Comparison of ENCODE assay signal across 40 cellular contexts in genomic region chr5:165723931-165724330, GRCh38.
"Had no signal": no experiment of that assay in that cellular context is flagged by ENCODE, and none has a peak within 500 bp of the region (broad histone marks: within the 10 kb centered on the region; RNA-seq: fewer than 3 reads in every experiment).

No MANE protein-coding gene starts in this region.

- FAIRE-seq: astrocyte, TTC549 had no signal

- H3K36me3 Mint-ChIP-seq: activated CD4-positive, alpha-beta memory T cell treated with anti-CD3 and anti-CD28 coated beads for 36 hours; activated naive CD4-positive, alpha-beta T cell treated with anti-CD3 and anti-CD28 coated beads, Interleukin-2, amount 50 U/mL, for 72 hours; activated naive CD8-positive, alpha-beta T cell treated with anti-CD3 and anti-CD28 coated beads for 36 hours had no signal

- H3K4me3 ChIP-seq: adrenal gland, body of pancreas, breast epithelium, cardiac muscle cell had no signal

- ATAC-seq: activated CD8-positive, alpha-beta T cell treated with anti-CD3 and anti-CD28 coated beads for 36 hours; activated naive CD4-positive, alpha-beta T cell treated with anti-CD3 and anti-CD28 coated beads, Interleukin-2, amount 50 U/mL, for 72 hours; activated T-cell treated with anti-CD3 and anti-CD28 coated beads, Interleukin-2, amount 50 U/mL, for 4 hours; activated T-cell treated with anti-CD3 and anti-CD28 coated beads, Interleukin-2, amount 50 U/mL, for 72 hours; activated T-helper 17 cell treated with anti-CD3 and anti-CD28 coated beads, Interleukin-2, amount 50 U/mL, for 72 hours; body of pancreas had no signal

- H3K9me3 Mint-ChIP-seq: activated naive CD4-positive, alpha-beta T cell treated with anti-CD3 and anti-CD28 coated beads for 36 hours had no signal

- H3K4me1 Mint-ChIP-seq: activated B cell treated with CpG ODN at 0.5 μM for 24 hours; activated CD4-positive, alpha-beta T cell treated with anti-CD3 and anti-CD28 coated beads, Interleukin-2, amount 10 ng/mL, durations not matched to agents 24 days and 14 days; activated naive CD8-positive, alpha-beta T cell treated with anti-CD3 and anti-CD28 coated beads for 36 hours; activated T-helper 17 cell treated with anti-CD3 and anti-CD28 coated beads, Interleukin-2, amount 50 U/mL, for 72 hours; central memory CD8-positive, alpha-beta T cell had no signal

- H3K36me3 ChIP-seq: adrenal gland, brain microvascular endothelial cell, breast epithelium, cardiac muscle cell had no signal

- H3K27ac ChIP-seq: adrenal gland, body of pancreas, brain microvascular endothelial cell, breast epithelium, cardiac muscle cell, VCaP had no signal

- H3K27ac Mint-ChIP-seq: activated B cell treated with CpG ODN at 0.5 μM for 24 hours; activated CD4-positive, alpha-beta memory T cell treated with anti-CD3 and anti-CD28 coated beads for 36 hours; activated CD4-positive, alpha-beta T cell treated with anti-CD3 and anti-CD28 coated beads, Interleukin-2, amount 10 ng/mL, durations not matched to agents 24 days and 14 days; activated CD8-positive, alpha-beta T cell treated with anti-CD3 and anti-CD28 coated beads for 36 hours; activated naive CD4-positive, alpha-beta T cell treated with anti-CD3 and anti-CD28 coated beads for 36 hours; activated naive CD4-positive, alpha-beta T cell treated with anti-CD3 and anti-CD28 coated beads, Interleukin-2, amount 50 U/mL, for 72 hours; activated naive CD8-positive, alpha-beta T cell treated with anti-CD3 and anti-CD28 coated beads for 36 hours; activated T-cell treated with anti-CD3 and anti-CD28 coated beads, Interleukin-2, amount 50 U/mL, for 72 hours; activated T-helper 1 cell treated with anti-CD3 and anti-CD28 coated beads, Interleukin-12 subunit alpha, Interleukin-12 subunit beta, Interleukin-2, Interleukin-4 antibody, amounts not matched to agents 30 ng/mL and 10 ng/mL and 1 ng/mL, durations not matched to agents 14 hours and 24 hours and 36 hours; activated T-helper 17 cell treated with anti-CD3 and anti-CD28 coated beads, Interleukin-2, amount 50 U/mL, for 72 hours; T-helper 1 cell treated with Interleukin-12 subunit alpha and Interleukin-12 subunit beta and Interleukin-4 antibody, amounts not matched to agents 30 μg/mL and 1 μg/mL, for 36 hours; T-helper 2 cell treated with Interferon-gamma antibody and Interleukin-4, amounts not matched to agents 5 μg/mL and 100 μg/mL, for 36 hours had no signal

- DNase-seq: activated B cell treated with CpG ODN at 0.5 μM for 24 hours; activated CD4-positive, alpha-beta memory T cell treated with anti-CD3 and anti-CD28 coated beads for 36 hours; activated CD4-positive, alpha-beta T cell treated with anti-CD3 and anti-CD28 coated beads for 4 hours; activated CD4-positive, alpha-beta T cell treated with anti-CD3 and anti-CD28 coated beads, Interleukin-2, amount 10 ng/mL, durations not matched to agents 24 days and 14 days; activated CD4-positive, alpha-beta T cell treated with anti-CD3 and anti-CD28 coated beads, Interleukin-2, amount 50 U/mL, for 1 hour; activated CD4-positive, alpha-beta T cell treated with anti-CD3 and anti-CD28 coated beads, Interleukin-2, amount 50 U/mL, for 4 hours; activated CD4-positive, CD25-positive, alpha-beta regulatory T cell treated with anti-CD3 and anti-CD28 coated beads, Interleukin-2, amount 50 U/mL, for 72 hours; activated CD8-positive, alpha-beta memory T cell treated with anti-CD3 and anti-CD28 coated beads, Interleukin-2, amount 50 U/mL, for 4 hours; activated CD8-positive, alpha-beta T cell treated with anti-CD3 and anti-CD28 coated beads for 36 hours; activated effector memory CD4-positive, alpha-beta T cell treated with anti-CD3 and anti-CD28 coated beads, Interleukin-2, amount 50 U/mL, for 16 hours; activated gamma-delta T cell treated with Interleukin-2 at 50 U/mL for 16 hours; activated naive CD4-positive, alpha-beta T cell; activated naive CD4-positive, alpha-beta T cell treated with anti-CD3 and anti-CD28 coated beads for 36 hours; activated naive CD4-positive, alpha-beta T cell treated with anti-CD3 and anti-CD28 coated beads, Interleukin-2, amount 50 U/mL, for 16 hours; activated naive CD8-positive, alpha-beta T cell treated with anti-CD3 and anti-CD28 coated beads for 36 hours; activated T-cell treated with anti-CD3 and anti-CD28 coated beads for 4 hours; activated T-cell treated with anti-CD3 and anti-CD28 coated beads, Interleukin-2, amount 50 U/mL, for 1 hour; activated T-cell treated with anti-CD3 and anti-CD28 coated beads, Interleukin-2, amount 50 U/mL, for 4 hours; activated T-cell treated with anti-CD3 and anti-CD28 coated beads, Interleukin-2, amount 50 U/mL, for 72 hours; adrenal gland; amniotic stem cell; aorta; body of pancreas; brain microvascular endothelial cell; caudate nucleus; cerebellar nuclear complex; T-helper 1 cell; T-helper 2 cell; T-helper 9 cell had no signal

- H3K27me3 ChIP-seq: adrenal gland, body of pancreas, brain microvascular endothelial cell, breast epithelium, cardiac muscle cell had no signal

- H3K4me3 Mint-ChIP-seq: activated B cell treated with CpG ODN at 0.5 μM for 24 hours; activated CD4-positive, alpha-beta memory T cell treated with anti-CD3 and anti-CD28 coated beads for 36 hours; activated CD4-positive, alpha-beta T cell treated with anti-CD3 and anti-CD28 coated beads, Interleukin-2, amount 10 ng/mL, durations not matched to agents 24 days and 14 days; activated CD8-positive, alpha-beta T cell treated with anti-CD3 and anti-CD28 coated beads for 36 hours; activated naive CD4-positive, alpha-beta T cell treated with anti-CD3 and anti-CD28 coated beads for 36 hours; activated naive CD8-positive, alpha-beta T cell treated with anti-CD3 and anti-CD28 coated beads for 36 hours; activated T-cell treated with anti-CD3 and anti-CD28 coated beads, Interleukin-2, amount 50 U/mL, for 4 hours; activated T-cell treated with anti-CD3 and anti-CD28 coated beads, Interleukin-2, amount 50 U/mL, for 72 hours; activated T-helper 1 cell treated with anti-CD3 and anti-CD28 coated beads, Interleukin-12 subunit alpha, Interleukin-12 subunit beta, Interleukin-2, Interleukin-4 antibody, amounts not matched to agents 30 ng/mL and 10 ng/mL and 1 ng/mL, durations not matched to agents 14 hours and 24 hours and 36 hours; activated T-helper 17 cell treated with anti-CD3 and anti-CD28 coated beads, Interleukin-2, amount 50 U/mL, for 72 hours; central memory CD8-positive, alpha-beta T cell; T-helper 1 cell treated with Interleukin-12 subunit alpha and Interleukin-12 subunit beta and Interleukin-4 antibody, amounts not matched to agents 30 μg/mL and 1 μg/mL, for 36 hours; T-helper 2 cell treated with Interferon-gamma antibody and Interleukin-4, amounts not matched to agents 5 μg/mL and 100 μg/mL, for 36 hours had no signal

- H3K27me3 Mint-ChIP-seq: activated B cell treated with CpG ODN at 0.5 μM for 24 hours; activated CD4-positive, alpha-beta memory T cell treated with anti-CD3 and anti-CD28 coated beads for 36 hours; activated CD4-positive, alpha-beta T cell treated with anti-CD3 and anti-CD28 coated beads, Interleukin-2, amount 10 ng/mL, durations not matched to agents 24 days and 14 days; activated CD8-positive, alpha-beta T cell treated with anti-CD3 and anti-CD28 coated beads for 36 hours; activated naive CD8-positive, alpha-beta T cell treated with anti-CD3 and anti-CD28 coated beads for 36 hours; activated T-helper 17 cell treated with anti-CD3 and anti-CD28 coated beads, Interleukin-2, amount 50 U/mL, for 72 hours; central memory CD8-positive, alpha-beta T cell had no signal
